1 cellular context compared by ENCODE assay signal in the genomic region with DNA sequence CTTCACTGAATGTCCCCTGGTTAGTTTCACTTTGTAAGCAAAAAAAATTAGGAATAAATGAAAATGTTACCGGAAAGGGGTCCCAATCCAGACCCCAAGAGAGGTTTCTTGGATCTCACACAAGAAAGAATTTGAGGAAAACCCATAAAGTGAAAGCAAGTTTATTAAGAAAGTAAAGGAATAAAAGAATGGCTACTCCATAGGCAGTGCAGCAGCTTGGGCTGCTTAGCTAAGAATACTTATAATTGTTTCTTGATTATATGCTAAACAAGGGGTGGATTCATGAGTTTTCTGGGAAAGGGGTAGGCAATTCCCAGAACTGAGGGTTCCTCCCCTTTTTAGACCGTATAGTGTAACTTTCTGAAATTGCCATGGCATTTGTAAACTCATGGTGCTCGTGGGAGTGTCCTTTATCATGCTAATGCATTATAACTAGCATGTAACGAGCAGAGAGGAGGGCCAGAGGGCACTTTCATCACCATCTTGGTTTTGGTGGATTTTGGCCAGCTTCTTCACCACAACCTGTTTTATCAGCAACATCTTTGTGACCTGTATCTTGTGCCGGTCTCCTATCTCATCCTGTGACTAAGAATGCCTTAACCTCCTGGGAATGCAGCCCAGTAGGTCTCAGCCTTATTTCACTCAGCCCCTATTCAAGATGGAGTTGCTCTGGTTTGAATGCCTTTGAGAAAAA.
TF ChIP-seq lines count a peak whose summit lies in the region.

No MANE protein-coding gene starts in this region.

TF ChIP-seq in K562, 482 proteins besides CTCF, POLR2A, EP300 and RAD21 (continued from another document and continues in another):
- TF ChIP-seq, protein P1, sequence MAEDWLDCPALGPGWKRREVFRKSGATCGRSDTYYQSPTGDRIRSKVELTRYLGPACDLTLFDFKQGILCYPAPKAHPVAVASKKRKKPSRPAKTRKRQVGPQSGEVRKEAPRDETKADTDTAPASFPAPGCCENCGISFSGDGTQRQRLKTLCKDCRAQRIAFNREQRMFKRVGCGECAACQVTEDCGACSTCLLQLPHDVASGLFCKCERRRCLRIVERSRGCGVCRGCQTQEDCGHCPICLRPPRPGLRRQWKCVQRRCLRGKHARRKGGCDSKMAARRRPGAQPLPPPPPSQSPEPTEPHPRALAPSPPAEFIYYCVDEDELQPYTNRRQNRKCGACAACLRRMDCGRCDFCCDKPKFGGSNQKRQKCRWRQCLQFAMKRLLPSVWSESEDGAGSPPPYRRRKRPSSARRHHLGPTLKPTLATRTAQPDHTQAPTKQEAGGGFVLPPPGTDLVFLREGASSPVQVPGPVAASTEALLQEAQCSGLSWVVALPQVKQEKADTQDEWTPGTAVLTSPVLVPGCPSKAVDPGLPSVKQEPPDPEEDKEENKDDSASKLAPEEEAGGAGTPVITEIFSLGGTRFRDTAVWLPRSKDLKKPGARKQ (CRISPR knock-in tag; IDR thresholded peaks at IDR 0.05) = peak; percentile 99; the same call in 1 of the 2 replicates
- TF ChIP-seq NFE2L1 (tag; IDR thresholded peaks at IDR 0.05; ENCODE audit: borderline replicate concordance, low read depth) (peak; percentile 90), GTF2E2 (tag; IDR thresholded peaks at IDR 0.05) (peak; percentile 93), ZNF764 (CRISPR knock-in tag; IDR thresholded peaks at IDR 0.05; ENCODE audit: low read depth) (0 out of 2 replicates have a peak, but pooled peaks have one; percentile 17), ZNF24 (IDR thresholded peaks at IDR 0.05) (no peak), NR3C1 (CRISPR knock-in tag; IDR thresholded peaks at IDR 0.05) (no peak), NBN (IDR thresholded peaks at IDR 0.05; ENCODE audit: low read depth) (no peak), NR2F6 (CRISPR knock-in tag; IDR thresholded peaks at IDR 0.05) (peak; percentile 96), ELF2 (CRISPR knock-in tag; IDR thresholded peaks at IDR 0.05) (peak; percentile 96), NR1H2 (CRISPR knock-in tag; IDR thresholded peaks at IDR 0.05) (no peak), RBM15 (IDR thresholded peaks at IDR 0.05; ENCODE audit: insufficient read depth, low read length) (no peak), MTF1 (CRISPR knock-in tag; IDR thresholded peaks at IDR 0.05; ENCODE audit: borderline replicate concordance) (peak; percentile 97), NR2C1 (IDR thresholded peaks at IDR 0.05) (peak; percentile 22; the same call in 1 of the 2 replicates), NR2C1 (tag; IDR thresholded peaks at IDR 0.05) (peak; percentile 97), HOXB6 (CRISPR knock-in tag; IDR thresholded peaks at IDR 0.05; ENCODE audit: borderline replicate concordance) (peak; percentile 97), ZNF175 (CRISPR knock-in tag; IDR thresholded peaks at IDR 0.05; ENCODE audit: low read depth) (peak; percentile 100), TCF7L2 (IDR thresholded peaks at IDR 0.05; ENCODE audit: low read depth, low read length) (no peak), ZEB2 (IDR thresholded peaks at IDR 0.05) (0 out of 2 replicates have a peak, but pooled peaks have one; percentile 26), NR2C2 (CRISPR knock-in tag; IDR thresholded peaks at IDR 0.05) (no peak), NR2C2 (tag; IDR thresholded peaks at IDR 0.05) (peak; percentile 95), ZNF699 (CRISPR knock-in tag; IDR thresholded peaks at IDR 0.05; ENCODE audit: insufficient replicate concordance) (peak; percentile 85), NR4A1 (CRISPR knock-in tag; IDR thresholded peaks at IDR 0.05) (peak; percentile 97; the same call in 1 of the 2 replicates), NR4A1 (tag; IDR thresholded peaks at IDR 0.05) (peak; percentile 100), ETV1 (tag; conservative IDR thresholded peaks at IDR 0.05; ENCODE audit: low read depth) (peak; percentile 97), MCM7 (IDR thresholded peaks at IDR 0.05) (no peak), BRF1 (IDR thresholded peaks at IDR 0.05; ENCODE audit: borderline replicate concordance, extremely low read depth, insufficient read length) (no peak), FOSL1 (tag; conservative IDR thresholded peaks at IDR 0.05) (peak; percentile 83), ESRRB (CRISPR knock-in tag; IDR thresholded peaks at IDR 0.05; ENCODE audit: borderline replicate concordance) (0 out of 2 replicates have a peak, but pooled peaks have one; percentile 37), ZNF165 (CRISPR knock-in tag; IDR thresholded peaks at IDR 0.05; ENCODE audit: borderline replicate concordance) (peak; percentile 99), PTRF (tag; IDR thresholded peaks at IDR 0.05) (peak; percentile 99), STAT5A (IDR thresholded peaks at IDR 0.05; ENCODE audit: borderline replicate concordance, low read length) (peak; percentile 93), ZNF668 (CRISPR knock-in tag; IDR thresholded peaks at IDR 0.05) (peak; percentile 99)
- TF ChIP-seq, protein P2, sequence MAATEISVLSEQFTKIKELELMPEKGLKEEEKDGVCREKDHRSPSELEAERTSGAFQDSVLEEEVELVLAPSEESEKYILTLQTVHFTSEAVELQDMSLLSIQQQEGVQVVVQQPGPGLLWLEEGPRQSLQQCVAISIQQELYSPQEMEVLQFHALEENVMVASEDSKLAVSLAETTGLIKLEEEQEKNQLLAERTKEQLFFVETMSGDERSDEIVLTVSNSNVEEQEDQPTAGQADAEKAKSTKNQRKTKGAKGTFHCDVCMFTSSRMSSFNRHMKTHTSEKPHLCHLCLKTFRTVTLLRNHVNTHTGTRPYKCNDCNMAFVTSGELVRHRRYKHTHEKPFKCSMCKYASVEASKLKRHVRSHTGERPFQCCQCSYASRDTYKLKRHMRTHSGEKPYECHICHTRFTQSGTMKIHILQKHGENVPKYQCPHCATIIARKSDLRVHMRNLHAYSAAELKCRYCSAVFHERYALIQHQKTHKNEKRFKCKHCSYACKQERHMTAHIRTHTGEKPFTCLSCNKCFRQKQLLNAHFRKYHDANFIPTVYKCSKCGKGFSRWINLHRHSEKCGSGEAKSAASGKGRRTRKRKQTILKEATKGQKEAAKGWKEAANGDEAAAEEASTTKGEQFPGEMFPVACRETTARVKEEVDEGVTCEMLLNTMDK (IDR thresholded peaks at IDR 0.05; ENCODE audit: borderline replicate concordance, insufficient read depth, low read depth, low read length, poor library complexity, severe bottlenecking) = no peak
- TF ChIP-seq, protein P3, sequence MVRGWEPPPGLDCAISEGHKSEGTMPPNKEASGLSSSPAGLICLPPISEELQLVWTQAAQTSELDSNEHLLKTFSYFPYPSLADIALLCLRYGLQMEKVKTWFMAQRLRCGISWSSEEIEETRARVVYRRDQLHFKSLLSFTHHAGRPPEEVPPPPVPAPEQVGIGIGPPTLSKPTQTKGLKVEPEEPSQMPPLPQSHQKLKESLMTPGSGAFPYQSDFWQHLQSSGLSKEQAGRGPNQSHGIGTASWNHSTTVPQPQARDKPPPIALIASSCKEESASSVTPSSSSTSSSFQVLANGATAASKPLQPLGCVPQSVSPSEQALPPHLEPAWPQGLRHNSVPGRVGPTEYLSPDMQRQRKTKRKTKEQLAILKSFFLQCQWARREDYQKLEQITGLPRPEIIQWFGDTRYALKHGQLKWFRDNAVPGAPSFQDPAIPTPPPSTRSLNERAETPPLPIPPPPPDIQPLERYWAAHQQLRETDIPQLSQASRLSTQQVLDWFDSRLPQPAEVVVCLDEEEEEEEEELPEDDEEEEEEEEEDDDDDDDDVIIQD (CRISPR knock-in tag; IDR thresholded peaks at IDR 0.05) = peak; percentile 99
- TF ChIP-seq, protein P4, sequence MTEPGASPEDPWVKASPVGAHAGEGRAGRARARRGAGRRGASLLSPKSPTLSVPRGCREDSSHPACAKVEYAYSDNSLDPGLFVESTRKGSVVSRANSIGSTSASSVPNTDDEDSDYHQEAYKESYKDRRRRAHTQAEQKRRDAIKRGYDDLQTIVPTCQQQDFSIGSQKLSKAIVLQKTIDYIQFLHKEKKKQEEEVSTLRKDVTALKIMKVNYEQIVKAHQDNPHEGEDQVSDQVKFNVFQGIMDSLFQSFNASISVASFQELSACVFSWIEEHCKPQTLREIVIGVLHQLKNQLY (CRISPR knock-in tag; conservative IDR thresholded peaks at IDR 0.05) = peak in 1 of 2 experiments; percentile 84; a peak in 1 of 4 replicates
- TF ChIP-seq, protein P5, sequence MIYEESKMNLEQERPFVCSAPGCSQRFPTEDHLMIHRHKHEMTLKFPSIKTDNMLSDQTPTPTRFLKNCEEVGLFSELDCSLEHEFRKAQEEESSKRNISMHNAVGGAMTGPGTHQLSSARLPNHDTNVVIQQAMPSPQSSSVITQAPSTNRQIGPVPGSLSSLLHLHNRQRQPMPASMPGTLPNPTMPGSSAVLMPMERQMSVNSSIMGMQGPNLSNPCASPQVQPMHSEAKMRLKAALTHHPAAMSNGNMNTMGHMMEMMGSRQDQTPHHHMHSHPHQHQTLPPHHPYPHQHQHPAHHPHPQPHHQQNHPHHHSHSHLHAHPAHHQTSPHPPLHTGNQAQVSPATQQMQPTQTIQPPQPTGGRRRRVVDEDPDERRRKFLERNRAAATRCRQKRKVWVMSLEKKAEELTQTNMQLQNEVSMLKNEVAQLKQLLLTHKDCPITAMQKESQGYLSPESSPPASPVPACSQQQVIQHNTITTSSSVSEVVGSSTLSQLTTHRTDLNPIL (CRISPR knock-in tag; IDR thresholded peaks at IDR 0.05) = peak; percentile 99
- TF ChIP-seq, protein P6, sequence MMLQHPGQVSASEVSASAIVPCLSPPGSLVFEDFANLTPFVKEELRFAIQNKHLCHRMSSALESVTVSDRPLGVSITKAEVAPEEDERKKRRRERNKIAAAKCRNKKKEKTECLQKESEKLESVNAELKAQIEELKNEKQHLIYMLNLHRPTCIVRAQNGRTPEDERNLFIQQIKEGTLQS (IDR thresholded peaks at IDR 0.05) = peak; percentile 81; the same call in 1 of the 2 replicates
- TF ChIP-seq, protein P6 (CRISPR knock-in tag; conservative IDR thresholded peaks at IDR 0.05) = no peak
- TF ChIP-seq, protein P7, sequence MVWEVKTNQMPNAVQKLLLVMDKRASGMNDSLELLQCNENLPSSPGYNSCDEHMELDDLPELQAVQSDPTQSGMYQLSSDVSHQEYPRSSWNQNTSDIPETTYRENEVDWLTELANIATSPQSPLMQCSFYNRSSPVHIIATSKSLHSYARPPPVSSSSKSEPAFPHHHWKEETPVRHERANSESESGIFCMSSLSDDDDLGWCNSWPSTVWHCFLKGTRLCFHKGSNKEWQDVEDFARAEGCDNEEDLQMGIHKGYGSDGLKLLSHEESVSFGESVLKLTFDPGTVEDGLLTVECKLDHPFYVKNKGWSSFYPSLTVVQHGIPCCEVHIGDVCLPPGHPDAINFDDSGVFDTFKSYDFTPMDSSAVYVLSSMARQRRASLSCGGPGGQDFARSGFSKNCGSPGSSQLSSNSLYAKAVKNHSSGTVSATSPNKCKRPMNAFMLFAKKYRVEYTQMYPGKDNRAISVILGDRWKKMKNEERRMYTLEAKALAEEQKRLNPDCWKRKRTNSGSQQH (CRISPR knock-in tag; IDR thresholded peaks at IDR 0.05) = peak; percentile 99
- TF ChIP-seq, protein P8, sequence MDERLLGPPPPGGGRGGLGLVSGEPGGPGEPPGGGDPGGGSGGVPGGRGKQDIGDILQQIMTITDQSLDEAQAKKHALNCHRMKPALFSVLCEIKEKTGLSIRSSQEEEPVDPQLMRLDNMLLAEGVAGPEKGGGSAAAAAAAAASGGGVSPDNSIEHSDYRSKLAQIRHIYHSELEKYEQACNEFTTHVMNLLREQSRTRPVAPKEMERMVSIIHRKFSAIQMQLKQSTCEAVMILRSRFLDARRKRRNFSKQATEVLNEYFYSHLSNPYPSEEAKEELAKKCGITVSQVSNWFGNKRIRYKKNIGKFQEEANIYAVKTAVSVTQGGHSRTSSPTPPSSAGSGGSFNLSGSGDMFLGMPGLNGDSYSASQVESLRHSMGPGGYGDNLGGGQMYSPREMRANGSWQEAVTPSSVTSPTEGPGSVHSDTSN (CRISPR knock-in tag; IDR thresholded peaks at IDR 0.05; ENCODE audit: low read depth) = no peak
- TF ChIP-seq, protein P8 (tag; conservative IDR thresholded peaks at IDR 0.05; ENCODE audit: low read depth) = peak; percentile 89
- TF ChIP-seq, protein P9, sequence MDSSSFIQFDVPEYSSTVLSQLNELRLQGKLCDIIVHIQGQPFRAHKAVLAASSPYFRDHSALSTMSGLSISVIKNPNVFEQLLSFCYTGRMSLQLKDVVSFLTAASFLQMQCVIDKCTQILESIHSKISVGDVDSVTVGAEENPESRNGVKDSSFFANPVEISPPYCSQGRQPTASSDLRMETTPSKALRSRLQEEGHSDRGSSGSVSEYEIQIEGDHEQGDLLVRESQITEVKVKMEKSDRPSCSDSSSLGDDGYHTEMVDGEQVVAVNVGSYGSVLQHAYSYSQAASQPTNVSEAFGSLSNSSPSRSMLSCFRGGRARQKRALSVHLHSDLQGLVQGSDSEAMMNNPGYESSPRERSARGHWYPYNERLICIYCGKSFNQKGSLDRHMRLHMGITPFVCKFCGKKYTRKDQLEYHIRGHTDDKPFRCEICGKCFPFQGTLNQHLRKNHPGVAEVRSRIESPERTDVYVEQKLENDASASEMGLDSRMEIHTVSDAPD (CRISPR knock-in tag; IDR thresholded peaks at IDR 0.05) = peak; percentile 97
- TF ChIP-seq, protein P10, sequence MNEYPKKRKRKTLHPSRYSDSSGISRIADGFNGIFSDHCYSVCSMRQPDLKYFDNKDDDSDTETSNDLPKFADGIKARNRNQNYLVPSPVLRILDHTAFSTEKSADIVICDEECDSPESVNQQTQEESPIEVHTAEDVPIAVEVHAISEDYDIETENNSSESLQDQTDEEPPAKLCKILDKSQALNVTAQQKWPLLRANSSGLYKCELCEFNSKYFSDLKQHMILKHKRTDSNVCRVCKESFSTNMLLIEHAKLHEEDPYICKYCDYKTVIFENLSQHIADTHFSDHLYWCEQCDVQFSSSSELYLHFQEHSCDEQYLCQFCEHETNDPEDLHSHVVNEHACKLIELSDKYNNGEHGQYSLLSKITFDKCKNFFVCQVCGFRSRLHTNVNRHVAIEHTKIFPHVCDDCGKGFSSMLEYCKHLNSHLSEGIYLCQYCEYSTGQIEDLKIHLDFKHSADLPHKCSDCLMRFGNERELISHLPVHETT (CRISPR knock-in tag; conservative IDR thresholded peaks at IDR 0.05 in 1 of 2, IDR thresholded peaks at IDR 0.05 in 1 of 2) = peak in 1 of 2 experiments; percentile 99; a peak in 2 of 4 replicates
- TF ChIP-seq, protein P11, sequence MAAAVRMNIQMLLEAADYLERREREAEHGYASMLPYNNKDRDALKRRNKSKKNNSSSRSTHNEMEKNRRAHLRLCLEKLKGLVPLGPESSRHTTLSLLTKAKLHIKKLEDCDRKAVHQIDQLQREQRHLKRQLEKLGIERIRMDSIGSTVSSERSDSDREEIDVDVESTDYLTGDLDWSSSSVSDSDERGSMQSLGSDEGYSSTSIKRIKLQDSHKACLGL (CRISPR knock-in tag; IDR thresholded peaks at IDR 0.05; ENCODE audit: borderline replicate concordance, poor library complexity, severe bottlenecking) = peak; percentile 91
